Comparison of ENCODE assay signal across 8 cellular contexts in the genomic region with DNA sequence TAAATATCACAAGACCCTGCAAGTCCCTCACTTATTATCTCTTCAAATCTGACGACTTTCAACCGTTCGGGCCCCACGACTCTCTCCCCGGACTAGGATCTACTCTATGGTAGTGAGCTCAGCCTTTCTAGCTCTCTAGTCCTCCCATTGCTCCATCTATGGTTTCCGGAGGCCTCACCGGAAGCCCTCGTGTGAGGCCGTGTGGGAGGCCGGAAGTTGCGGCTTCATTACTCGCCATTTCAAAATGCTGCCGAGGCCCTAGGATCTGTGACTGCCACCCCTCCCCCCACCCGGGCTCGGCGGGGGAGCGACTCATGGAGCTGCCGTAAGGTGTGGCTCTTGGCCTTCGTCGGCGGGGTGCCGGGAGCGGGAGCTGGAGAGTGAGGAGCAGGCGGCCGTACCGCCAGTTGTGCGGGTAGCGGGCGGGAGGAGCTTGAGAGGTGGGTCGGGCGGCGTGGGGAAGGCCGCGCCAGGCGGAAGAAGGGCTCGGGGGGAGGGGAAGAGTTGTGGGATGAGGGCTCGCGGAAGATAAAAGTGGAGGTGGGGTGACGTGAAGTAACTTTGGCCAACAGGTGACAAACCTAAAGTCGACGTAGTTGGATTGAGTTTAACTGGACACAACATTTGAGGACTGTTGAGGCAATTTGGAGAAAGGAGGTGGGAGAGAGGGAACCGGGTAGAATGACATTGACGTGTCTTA. TPM values are rescaled to one million over a fixed set of nuclear protein-coding genes. Genes with fewer than 3 reads are reported as not detected.
DNase-seq lines count a peak whose midpoint lies in the region; ATAC-seq and TF ChIP-seq lines count a peak whose summit lies in the region.

A gene with protein sequence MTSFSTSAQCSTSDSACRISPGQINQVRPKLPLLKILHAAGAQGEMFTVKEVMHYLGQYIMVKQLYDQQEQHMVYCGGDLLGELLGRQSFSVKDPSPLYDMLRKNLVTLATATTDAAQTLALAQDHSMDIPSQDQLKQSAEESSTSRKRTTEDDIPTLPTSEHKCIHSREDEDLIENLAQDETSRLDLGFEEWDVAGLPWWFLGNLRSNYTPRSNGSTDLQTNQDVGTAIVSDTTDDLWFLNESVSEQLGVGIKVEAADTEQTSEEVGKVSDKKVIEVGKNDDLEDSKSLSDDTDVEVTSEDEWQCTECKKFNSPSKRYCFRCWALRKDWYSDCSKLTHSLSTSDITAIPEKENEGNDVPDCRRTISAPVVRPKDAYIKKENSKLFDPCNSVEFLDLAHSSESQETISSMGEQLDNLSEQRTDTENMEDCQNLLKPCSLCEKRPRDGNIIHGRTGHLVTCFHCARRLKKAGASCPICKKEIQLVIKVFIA (plus strand): TSS at position 227 of the 700 bp plus-strand sequence. CDS start 9,113 bp downstream, outside the sequence.

- DNase-seq in NCI-H526 (lab: John Stamatoyannopoulos, UW), result peak; percentile 87 to 95
- DNase-seq in activated CD4-positive, alpha-beta T cell treated with anti-CD3 and anti-CD28 coated beads for 4 hours, result peak; percentile 92 to 95
- peak; percentile 93 for DNase-seq in colonic mucosa
- peak; percentile 80 to 90 (median 88) for DNase-seq in stimulated activated CD4-positive, alpha-beta T cell treated with anti-CD3 and anti-CD28 coated beads, Interleukin-1b, Interleukin-23, amount 100 ng/mL, for 24 hours (ENCODE audit: low read depth in 4 of 4, low spot score in 1 of 4)

- H3K27me3 ChIP-seq in BLaER1 (no peaks in the 10 kb centered on the region), colonic mucosa (no peaks in the 10 kb centered on the region), layer of hippocampus (ENCODE audit: control insufficient read depth, insufficient read depth, low read length) (no peaks in the 10 kb centered on the region)

- H3K9ac ChIP-seq in BLaER1, result peak within 1 kb of the TSS; percentile 99
- H3K9ac ChIP-seq in colonic mucosa (ENCODE audit: low read depth in 2 of 2, low read length in 2 of 2), result peak within 1 kb of the TSS; percentile 91 to 93

- H3K27ac ChIP-seq in BLaER1, result peak within 1 kb of the TSS; percentile 100
- peak within 1 kb of the TSS; percentile 92 for H3K27ac ChIP-seq in colonic mucosa
- H3K27ac ChIP-seq in layer of hippocampus (ENCODE audit: low read depth, low read length), result peak within 1 kb of the TSS; percentile 90

- intact Hi-C loops in colonic mucosa (cut with DNase I), result no loop called here

- H3K9me3 ChIP-seq in BLaER1, result peaks cover 7% of the 10 kb centered on the region; the same call in 1 of the 2 replicates
- H3K9me3 ChIP-seq in colonic mucosa, result no peaks in the 10 kb centered on the region

- peak within 1 kb of the TSS; percentile 90 for H3K4me2 ChIP-seq in BLaER1

- ATAC-seq in GM19351 (IDR thresholded peaks at IDR 0.05; ENCODE audit: unreplicated experiment) (peak; percentile 80), HG03469 (IDR thresholded peaks at IDR 0.05; ENCODE audit: unreplicated experiment) (peak; percentile 62)

- H3K4me1 ChIP-seq in BLaER1, result peaks cover 86% of the 10 kb centered on the region
- H3K4me1 ChIP-seq in colonic mucosa, result peaks cover 4% of the 10 kb centered on the region

- TF ChIP-seq CTCF in colonic mucosa (IDR thresholded peaks at IDR 0.05), result no peak

- H3K36me3 ChIP-seq in BLaER1 (peaks cover 23% of the 10 kb centered on the region), colonic mucosa (no peaks in the 10 kb centered on the region)

- H4K20me1 ChIP-seq in BLaER1, result no peaks in the 10 kb centered on the region

- H3K4me3 ChIP-seq in BLaER1 (peak within 1 kb of the TSS; percentile 82), colonic mucosa (peak within 1 kb of the TSS; percentile 53)

RNA-seq across cellular contexts. Expression of the gene that starts here (rescaled TPM):
- total RNA-seq in colonic mucosa, result 10 to 100 TPM; 43.7 to 49.8 TPM

Comparison
In these comparisons a context has a peak if more than half of its experiments do, and no peak if none do; other contexts are left out.
1. Peak in every context shown above with its lines: DNase-seq, ATAC-seq, H3K4me3 ChIP-seq and H3K27ac ChIP-seq.